8 cellular contexts compared by ENCODE assay signal in the genomic region with DNA sequence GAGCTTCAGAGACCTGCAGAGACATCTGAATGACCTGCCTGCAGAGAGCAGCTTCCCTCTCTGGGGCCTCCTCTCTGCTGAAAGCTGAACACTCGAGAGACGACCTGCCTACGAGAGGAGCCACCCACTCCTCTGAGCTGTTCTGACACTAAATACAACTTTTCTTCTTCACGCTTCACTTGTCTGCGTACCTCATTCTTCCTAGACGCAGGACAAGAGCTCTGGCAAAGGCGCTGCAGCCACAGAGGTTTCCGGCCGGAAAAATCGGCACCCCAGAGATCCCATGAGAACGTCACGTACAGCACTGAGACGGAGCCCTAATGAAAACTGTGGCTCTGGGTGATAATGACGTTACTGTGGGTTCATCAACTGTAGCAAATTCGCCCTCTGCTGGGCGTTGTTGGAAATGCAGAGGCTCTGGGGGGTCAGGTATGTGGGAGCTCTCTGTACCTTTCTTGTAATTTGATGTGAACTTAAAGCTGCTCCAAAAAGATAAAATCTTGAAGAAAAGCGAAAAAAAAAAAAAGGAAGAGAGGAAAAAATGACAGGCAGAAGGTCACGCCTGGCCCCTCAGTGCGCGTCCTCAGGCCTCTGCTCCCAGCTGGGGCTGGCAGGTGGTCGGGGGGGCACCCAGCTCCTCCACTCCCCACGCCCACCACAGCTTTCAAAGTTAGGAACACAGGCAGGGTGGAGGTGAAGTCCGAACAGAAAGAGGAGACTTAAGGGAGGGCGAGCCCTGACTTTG.
DNase-seq lines count a peak whose midpoint lies in the region; ATAC-seq and TF ChIP-seq lines count a peak whose summit lies in the region.

No MANE protein-coding gene starts in this region.

- H3K27me3 ChIP-seq in muscle layer of colon (ENCODE audit: control insufficient read depth in 1 of 2, insufficient read depth in 2 of 2, low read length in 2 of 2) = no peaks in the 10 kb centered on the region

- peaks cover 20% of the 10 kb centered on the region for H3K4me1 ChIP-seq in muscle layer of colon (ENCODE audit: insufficient read depth, low read length)

- H3K9me3 ChIP-seq in muscle layer of colon (ENCODE audit: low read length) = no peaks in the 10 kb centered on the region

- no peak for TF ChIP-seq POLR2A in erythroblast (IDR thresholded peaks at IDR 0.05; ENCODE audit: low read length)

- no peaks in the 10 kb centered on the region for H3K36me3 ChIP-seq in muscle layer of colon (ENCODE audit: insufficient read depth, low read length)

- ATAC-seq in GM19397 (IDR thresholded peaks at IDR 0.05; ENCODE audit: unreplicated experiment) = peak; percentile 76
- peak; percentile 77 for ATAC-seq in HG03558 (IDR thresholded peaks at IDR 0.05; ENCODE audit: extremely low read depth, unreplicated experiment)

- peak overlapping the region; percentile 56 for H3K9ac ChIP-seq in muscle layer of colon (ENCODE audit: low read length)

- peak; percentile 90 for DNase-seq in CD1c-positive myeloid dendritic cell (ENCODE audit: extremely low spot score)
- DNase-seq in NOMO-1 treated with DMSO at 0.1 percent for 48 hours (lab: John Stamatoyannopoulos, UW; ENCODE audit: unreplicated experiment) = peak; percentile 48
- peak; percentile 76 for DNase-seq in activated CD8-positive, alpha-beta memory T cell treated with anti-CD3 and anti-CD28 coated beads, Interleukin-2, amount 50 U/mL, for 24 hours (ENCODE audit: extremely low read depth)
- peak; percentile 74 to 83 for DNase-seq in erythroblast (lab: John Stamatoyannopoulos, UW)
- DNase-seq in stimulated activated CD8-positive, alpha-beta memory T cell treated with anti-CD3 and anti-CD28 coated beads, Interleukin-4, amount 100 ng/mL, for 4 hours (ENCODE audit: low read depth in 2 of 2, low spot score in 1 of 2) = peak; percentile 71 to 97

- peak overlapping the region in 1 of 2 donors; percentile 65 for H3K4me3 ChIP-seq in muscle layer of colon (ENCODE audit: low read depth in 1 of 2, low read length in 2 of 2)

- peak overlapping the region; percentile 23 for H3K27ac ChIP-seq in muscle layer of colon (ENCODE audit: low read depth, low read length)
